Comparison of ENCODE assay signal across 9 cellular contexts in genomic region chr3:195546130-195546560, GRCh38. TPM values are rescaled to one million over a fixed set of nuclear protein-coding genes. Genes with fewer than 3 reads are reported as not detected.
DNase-seq lines count a peak whose midpoint lies in the region; FAIRE-seq and TF ChIP-seq lines count a peak whose summit lies in the region.
"Had no signal": no experiment of that assay in that cellular context is flagged by ENCODE, and none has a peak within 500 bp of the region (broad histone marks: within the 10 kb centered on the region; RNA-seq: fewer than 3 reads in every experiment).

No MANE protein-coding gene starts in this region.

- H3K9me3 ChIP-seq in keratinocyte (ENCODE audit: control insufficient read depth, low read depth, low read length) (no peaks in the 10 kb centered on the region), transverse colon (no peaks in the 10 kb centered on the region)
- H3K9me3 ChIP-seq: upper lobe of right lung had no signal

- no peak for TF ChIP-seq POLR2A in transverse colon (IDR thresholded peaks at IDR 0.05)

- H3K27ac ChIP-seq in keratinocyte (ENCODE audit: control insufficient read depth, insufficient read depth, low read length) (peak overlapping the region; percentile 5), transverse colon (peak overlapping the region; percentile 40 to 71 (median 62))
- H3K27ac ChIP-seq: upper lobe of right lung had no signal

- DNase-seq in activated T-cell treated with anti-CD3 and anti-CD28 coated beads, Interleukin-2, amount 50 U/mL, for 1 hour: peak; percentile 37
- DNase-seq in activated T-cell treated with anti-CD3 and anti-CD28 coated beads for 4 hours: no peak
- DNase-seq in activated T-helper 2 cell treated with anti-CD3 and anti-CD28 coated beads, Interferon-gamma antibody, Interleukin-2, Interleukin-4, amounts not matched to agents 10 μg/mL and 5 μg/mL and 100 μg/mL, durations not matched to agents 14 hours and 24 hours and 36 hours (ENCODE audit: low spot score): no peak
- peak; percentile 74 for DNase-seq in keratinocyte (ENCODE audit: low read depth, low spot score)
- DNase-seq in transverse colon: peak; percentile 26
- DNase-seq in stimulated activated naive CD4-positive, alpha-beta T cell treated with Interleukin-2 at 50 U/mL for 16 hours (lab: John Stamatoyannopoulos, UW): no peak
- DNase-seq in iPS-NIHi11 (ENCODE audit: low spot score): no peak
- DNase-seq in NCI-H2171 treated with DMSO at 0.1 percent for 48 hours (lab: John Stamatoyannopoulos, UW): no peak
- DNase-seq: upper lobe of right lung had no signal

- H4K20me1 ChIP-seq in keratinocyte (ENCODE audit: control insufficient read depth, extremely low read depth, insufficient read depth, low read length): no peaks in the 10 kb centered on the region

- H3K4me3 ChIP-seq in keratinocyte (ENCODE audit: control insufficient read depth in 2 of 3, extremely low read depth in 1 of 3, insufficient read depth in 2 of 3, low read depth in 1 of 3, low read length in 3 of 3): no peak overlapping the region
- no peak overlapping the region for H3K4me3 ChIP-seq in transverse colon
- H3K4me3 ChIP-seq: upper lobe of right lung had no signal

- H3K27me3 Mint-ChIP-seq in activated T-helper 2 cell treated with anti-CD3 and anti-CD28 coated beads, Interferon-gamma antibody, Interleukin-2, Interleukin-4, amounts not matched to agents 10 μg/mL and 5 μg/mL and 100 μg/mL, durations not matched to agents 14 hours and 24 hours and 36 hours (ENCODE audit: low read depth): no peaks in the 10 kb centered on the region

- H3K9me1 ChIP-seq in keratinocyte (ENCODE audit: control insufficient read depth, extremely low read depth, insufficient read depth, low read length): no peaks in the 10 kb centered on the region

- WGBS in transverse colon (ENCODE audit: low coverage in 1 of 2), 2 donors: 29 to 36% methylated on average over 2 to 4 of the region's 4 CpGs

- H3K4me1 Mint-ChIP-seq in activated T-helper 2 cell treated with anti-CD3 and anti-CD28 coated beads, Interferon-gamma antibody, Interleukin-2, Interleukin-4, amounts not matched to agents 10 μg/mL and 5 μg/mL and 100 μg/mL, durations not matched to agents 14 hours and 24 hours and 36 hours (ENCODE audit: low read depth): peaks cover 65% of the 10 kb centered on the region

- intact Hi-C loops in activated T-helper 2 cell treated with anti-CD3 and anti-CD28 coated beads, Interferon-gamma antibody, Interleukin-2, Interleukin-4, amounts not matched to agents 10 μg/mL and 5 μg/mL and 100 μg/mL, durations not matched to agents 14 hours and 24 hours and 36 hours (cut with micrococcal nuclease): no loop called here
- intact Hi-C loops in transverse colon (cut with DNase I; ENCODE audit: low total_unique reads): loop anchor here (10.0 kb wide), 1 partner anchor 861 kb away; the partner anchor contains the start of gene FAM43A

- H3K36me3 ChIP-seq in keratinocyte (ENCODE audit: control insufficient read depth in 2 of 2, extremely low read depth in 1 of 2, insufficient read depth in 2 of 2, low read length in 2 of 2): no peaks in the 10 kb centered on the region
- H3K36me3 ChIP-seq in transverse colon: no peaks in the 10 kb centered on the region
- H3K36me3 ChIP-seq: upper lobe of right lung had no signal

- in situ Hi-C loops in transverse colon (cut with MboI; ENCODE audit: low pct_ligation_motif_present in 1 of 4, low pct_unique_long_range_greater_than_20kb in 1 of 4, low sequenced_read_pairs in 3 of 4): loop anchor here in 3 of 4 donors (25.0 kb wide), 2 partner anchors 859 to 884 kb away; partner anchors contain the start of genes FAM43A (in 2 of the 3) and LSG1 (in 1 of the 3)

- dilution Hi-C loops in keratinocyte (cut with MboI; ENCODE audit: extremely low pct_ligation_motif_present, low sequenced_read_pairs): no loop called here

- no peak overlapping the region for H2AFZ ChIP-seq in keratinocyte (ENCODE audit: control insufficient read depth, low read length)

- H3K4me1 ChIP-seq in keratinocyte (ENCODE audit: control insufficient read depth, extremely low read depth, insufficient read depth, low read length): peaks cover 21% of the 10 kb centered on the region
- H3K4me1 ChIP-seq in transverse colon: peaks cover 17 to 70% (median 48%) of the 10 kb centered on the region in 4 donors

- peak overlapping the region; percentile 87 for H3K27ac Mint-ChIP-seq in activated T-helper 2 cell treated with anti-CD3 and anti-CD28 coated beads, Interferon-gamma antibody, Interleukin-2, Interleukin-4, amounts not matched to agents 10 μg/mL and 5 μg/mL and 100 μg/mL, durations not matched to agents 14 hours and 24 hours and 36 hours

- H3K4me3 Mint-ChIP-seq in activated T-helper 2 cell treated with anti-CD3 and anti-CD28 coated beads, Interferon-gamma antibody, Interleukin-2, Interleukin-4, amounts not matched to agents 10 μg/mL and 5 μg/mL and 100 μg/mL, durations not matched to agents 14 hours and 24 hours and 36 hours (ENCODE audit: low read depth): peak overlapping the region; percentile 69

- no peaks in the 10 kb centered on the region for H3K9me3 Mint-ChIP-seq in activated T-helper 2 cell treated with anti-CD3 and anti-CD28 coated beads, Interferon-gamma antibody, Interleukin-2, Interleukin-4, amounts not matched to agents 10 μg/mL and 5 μg/mL and 100 μg/mL, durations not matched to agents 14 hours and 24 hours and 36 hours

- H3K4me2 ChIP-seq in keratinocyte (ENCODE audit: control insufficient read depth, extremely low read depth, insufficient read depth, low read depth, low read length): peak overlapping the region; percentile 69

- no peak for TF ChIP-seq EP300 in transverse colon (IDR thresholded peaks at IDR 0.05; ENCODE audit: low read depth)

- peaks cover 10% of the 10 kb centered on the region for H3K36me3 Mint-ChIP-seq in activated T-helper 2 cell treated with anti-CD3 and anti-CD28 coated beads, Interferon-gamma antibody, Interleukin-2, Interleukin-4, amounts not matched to agents 10 μg/mL and 5 μg/mL and 100 μg/mL, durations not matched to agents 14 hours and 24 hours and 36 hours (ENCODE audit: low read depth)

- peak; percentile 86 for FAIRE-seq in keratinocyte (lab: Jason Lieb, UNC)

- TF ChIP-seq CTCF in keratinocyte (optimal IDR thresholded peaks at IDR 0.05 in 1 of 3, IDR thresholded peaks at IDR 0.05 in 1 of 3, conservative IDR thresholded peaks at IDR 0.05 in 1 of 3; ENCODE audit: extremely low read depth in 1 of 3, insufficient read depth in 2 of 3, low read length in 3 of 3): no peak
- no peak for TF ChIP-seq CTCF in transverse colon (IDR thresholded peaks at IDR 0.05)

- no peaks in the 10 kb centered on the region for H3K27me3 ChIP-seq in keratinocyte (ENCODE audit: control insufficient read depth, extremely low read depth, insufficient read depth, low read length)
- no peaks in the 10 kb centered on the region for H3K27me3 ChIP-seq in transverse colon
- H3K27me3 ChIP-seq: upper lobe of right lung had no signal

- H3K79me2 ChIP-seq in keratinocyte (ENCODE audit: control insufficient read depth, insufficient read depth, low read length): peaks cover 16% of the 10 kb centered on the region

- H3K9ac ChIP-seq in keratinocyte (ENCODE audit: control insufficient read depth, extremely low read depth, insufficient read depth, low read length): no peak overlapping the region

RNA-seq across cellular contexts. Expression of gene PPP1R2, which starts 3.0 kb away (rescaled TPM):
- total RNA-seq in activated T-helper 2 cell treated with anti-CD3 and anti-CD28 coated beads, Interferon-gamma antibody, Interleukin-2, Interleukin-4, amounts not matched to agents 10 μg/mL and 5 μg/mL and 100 μg/mL, durations not matched to agents 14 hours and 24 hours and 36 hours: 74.2 and 75.0 TPM in 2 replicates
- polyA plus RNA-seq in keratinocyte: 14.0 to 43.2 TPM (median 39.0 TPM) in 3 replicates
- 124 TPM for polyA plus RNA-seq in keratinocyte (2011; ENCODE audit: low read depth)
- 13.4 and 25.1 TPM in 2 replicates for polyA plus RNA-seq in keratinocyte (2011; cell fraction: cytosol; rRNA removed)
- 8.7 and 11.0 TPM in 2 replicates for polyA plus RNA-seq in keratinocyte (2011; cell fraction: nucleus; rRNA removed)
- 22.4 and 25.8 TPM in 2 replicates for polyA plus RNA-seq in keratinocyte (2012; ENCODE audit: low replicate concordance)
- 17.5 to 43.7 TPM (median 21.7 TPM) in 3 replicates for polyA minus RNA-seq in keratinocyte
- 55.6 TPM for polyA minus RNA-seq in keratinocyte (2011; cell fraction: cytosol; rRNA and poly(A)+ RNA removed)
- polyA minus RNA-seq in keratinocyte (2011; cell fraction: nucleus; rRNA and poly(A)+ RNA removed): 15.4 and 28.0 TPM in 2 replicates
- total RNA-seq in transverse colon: 100 to 1,000 TPM in 1 of 4 donors, 10 to 100 TPM in 3; 50.7 to 143 (median 59.4) TPM

RNA-seq across cellular contexts. Expression of gene APOD, which starts 37.6 kb away (rescaled TPM):
- 0.87 and 1.3 TPM in 2 replicates for total RNA-seq in activated T-helper 2 cell treated with anti-CD3 and anti-CD28 coated beads, Interferon-gamma antibody, Interleukin-2, Interleukin-4, amounts not matched to agents 10 μg/mL and 5 μg/mL and 100 μg/mL, durations not matched to agents 14 hours and 24 hours and 36 hours
- not detected in 3 replicates for polyA plus RNA-seq in keratinocyte
- 2.9 TPM for polyA plus RNA-seq in keratinocyte (2011; ENCODE audit: low read depth)
- 0.06 and 0.11 TPM in 2 replicates for polyA plus RNA-seq in keratinocyte (2011; cell fraction: cytosol; rRNA removed)
- polyA plus RNA-seq in keratinocyte (2011; cell fraction: nucleus; rRNA removed): not detected in 2 replicates
- polyA plus RNA-seq in keratinocyte (2012; ENCODE audit: low replicate concordance): 1.4 TPM in 1 of 2 replicates, not detected in the other
- polyA minus RNA-seq in keratinocyte: not detected in 3 replicates
- not detected for polyA minus RNA-seq in keratinocyte (2011; cell fraction: cytosol; rRNA and poly(A)+ RNA removed)
- polyA minus RNA-seq in keratinocyte (2011; cell fraction: nucleus; rRNA and poly(A)+ RNA removed): not detected in 2 replicates
- total RNA-seq in transverse colon: 100 to 1,000 TPM in 1 of 4 donors, 10 to 100 TPM in 2, 1 to 10 TPM in 1; 3.4 to 118 (median 46.1) TPM

Comparison
In these comparisons a context has a peak if more than half of its experiments do, and no peak if none do; other contexts are left out.
1. DNase-seq: peak in activated T-cell treated with anti-CD3 and anti-CD28 coated beads, Interleukin-2, amount 50 U/mL, for 1 hour (single experiment), keratinocyte (single experiment) and transverse colon (single experiment); none in activated T-cell treated with anti-CD3 and anti-CD28 coated beads for 4 hours (single experiment), activated T-helper 2 cell treated with anti-CD3 and anti-CD28 coated beads, Interferon-gamma antibody, Interleukin-2, Interleukin-4, amounts not matched to agents 10 μg/mL and 5 μg/mL and 100 μg/mL, durations not matched to agents 14 hours and 24 hours and 36 hours (single experiment), stimulated activated naive CD4-positive, alpha-beta T cell treated with Interleukin-2 at 50 U/mL for 16 hours (single experiment), iPS-NIHi11 (single experiment) and NCI-H2171 treated with DMSO at 0.1 percent for 48 hours (single experiment).